In genomic region chr12:105945935-105946334, GRCh38 we compare ENCODE assay signal across 1 cellular context.
TF ChIP-seq lines count a peak whose summit lies in the region.

No MANE protein-coding gene starts in this region.

TF ChIP-seq in GM23338, 12 proteins besides CTCF, POLR2A, EP300 and RAD21 (continued from another document):
- TF ChIP-seq ZNF462 (CRISPR knock-in tag; IDR thresholded peaks at IDR 0.05) = no peak
- TF ChIP-seq ETS1 (IDR thresholded peaks at IDR 0.05) = no peak
- TF ChIP-seq POLR2AphosphoS5 (IDR thresholded peaks at IDR 0.05; ENCODE audit: low read depth) = no peak
- no peak for TF ChIP-seq STAT1 (IDR thresholded peaks at IDR 0.05; ENCODE audit: unreplicated experiment)
- no peak for TF ChIP-seq ZNF114 (CRISPR knock-in tag; IDR thresholded peaks at IDR 0.05)
- TF ChIP-seq ZNF331 (CRISPR knock-in tag; IDR thresholded peaks at IDR 0.05; ENCODE audit: low read depth) = no peak
- no peak for TF ChIP-seq NANOG (IDR thresholded peaks at IDR 0.05; ENCODE audit: borderline replicate concordance)
- no peak for TF ChIP-seq EZH2 (IDR thresholded peaks at IDR 0.05; ENCODE audit: low read depth, unreplicated experiment)
- no peak for TF ChIP-seq EZH2phosphoT487 (IDR thresholded peaks at IDR 0.05; ENCODE audit: unreplicated experiment)
